30 cellular contexts compared by ENCODE assay signal in genomic region chr21:34519694-34520093, GRCh38. TPM values are rescaled to one million over a fixed set of nuclear protein-coding genes. Genes with fewer than 3 reads are reported as not detected.
"Had no signal": no experiment of that assay in that cellular context is flagged by ENCODE, and none has a peak within 500 bp of the region (broad histone marks: within the 10 kb centered on the region; RNA-seq: fewer than 3 reads in every experiment).

No MANE protein-coding gene starts in this region.

- ATAC-seq: activated CD4-positive, CD25-positive, alpha-beta regulatory T cell treated with anti-CD3 and anti-CD28 coated beads, Interleukin-2, amount 50 U/mL, for 24 hours; esophagus mucosa; foreskin keratinocyte; left cardiac atrium; natural killer cell treated with Interleukin-12 subunit alpha and Interleukin-12 subunit beta and Interleukin-15 and Interleukin-18, amount 100 ng/mL, for 72 hours; SK-N-SH treated with all-trans-retinoic acid at 6 μM for 48 hours; stimulated activated naive B cell treated with anti-CD40 and anti-IgM and Interleukin-4, amounts not matched to agents 10 μg/mL and 1 μg/mL and 100 μg/mL, for 72 hours; T-helper 17 cell had no signal

- H3K27ac ChIP-seq: foreskin keratinocyte, suprapubic skin, vagina, WERI-Rb-1 had no signal

- DNase-seq: activated CD4-positive, alpha-beta T cell treated with anti-CD3 and anti-CD28 coated beads for 48 hours; activated CD4-positive, alpha-beta T cell treated with anti-CD3 and anti-CD28 coated beads, Interleukin-2, amount 50 U/mL, for 48 hours; activated CD8-positive, alpha-beta memory T cell treated with anti-CD3 and anti-CD28 coated beads for 24 hours; activated effector memory CD4-positive, alpha-beta T cell treated with anti-CD3 and anti-CD28 coated beads, Interleukin-2, amount 50 U/mL, for 16 hours; activated naive CD4-positive, alpha-beta T cell treated with anti-CD3 and anti-CD28 coated beads for 36 hours; activated naive CD8-positive, alpha-beta T cell treated with anti-CD3 and anti-CD28 coated beads for 36 hours; adrenal gland; caudate nucleus; endodermal cell; foreskin keratinocyte; left cardiac atrium; midbrain; sigmoid colon; stimulated activated CD4-positive, alpha-beta T cell treated with anti-CD3 and anti-CD28 coated beads, Interleukin-15, amount 100 ng/mL, for 24 hours; stimulated activated CD4-positive, alpha-beta T cell treated with anti-CD3 and anti-CD28 coated beads, Interleukin-2, amount 100 ng/mL, for 24 hours; stimulated activated naive B cell treated with anti-CD40 and anti-IgM and Interleukin-4, amounts not matched to agents 10 μg/mL and 1 μg/mL and 100 μg/mL, for 72 hours; T-helper 17 cell; T1000; WERI-Rb-1 had no signal

- H3K4me1 Mint-ChIP-seq: memory B cell had no signal

- H3K27me3 Mint-ChIP-seq: activated naive CD8-positive, alpha-beta T cell treated with anti-CD3 and anti-CD28 coated beads for 36 hours; memory B cell; natural killer cell treated with Interleukin-12 subunit alpha and Interleukin-12 subunit beta and Interleukin-15 and Interleukin-18, amount 100 ng/mL, for 72 hours; progenitor cell of endocrine pancreas; stimulated activated naive B cell treated with anti-CD40 and anti-IgM and Interleukin-4, amounts not matched to agents 10 μg/mL and 1 μg/mL and 100 μg/mL, for 72 hours; T-helper 17 cell had no signal

- H3K27me3 ChIP-seq: adrenal gland, foreskin keratinocyte, sigmoid colon, suprapubic skin, tibial nerve, vagina had no signal

- H3K36me3 Mint-ChIP-seq: natural killer cell treated with Interleukin-12 subunit alpha and Interleukin-12 subunit beta and Interleukin-15 and Interleukin-18, amount 100 ng/mL, for 72 hours had no signal

- H3K4me3 ChIP-seq: adrenal gland, sigmoid colon, smooth muscle cell, suprapubic skin, tibial nerve, vagina had no signal

- H3K4me1 ChIP-seq: foreskin keratinocyte had no signal

- H3K27ac Mint-ChIP-seq: activated naive CD4-positive, alpha-beta T cell treated with anti-CD3 and anti-CD28 coated beads for 36 hours; activated naive CD8-positive, alpha-beta T cell treated with anti-CD3 and anti-CD28 coated beads for 36 hours; brain; endodermal cell; memory B cell; natural killer cell treated with Interleukin-12 subunit alpha and Interleukin-12 subunit beta and Interleukin-15 and Interleukin-18, amount 100 ng/mL, for 72 hours; progenitor cell of endocrine pancreas; stimulated activated naive B cell treated with anti-CD40 and anti-IgM and Interleukin-4, amounts not matched to agents 10 μg/mL and 1 μg/mL and 100 μg/mL, for 72 hours; T-helper 17 cell had no signal

- H3K4me2 ChIP-seq: smooth muscle cell had no signal

- H3K4me3 Mint-ChIP-seq: activated naive CD4-positive, alpha-beta T cell treated with anti-CD3 and anti-CD28 coated beads for 36 hours; activated naive CD8-positive, alpha-beta T cell treated with anti-CD3 and anti-CD28 coated beads for 36 hours; brain; endodermal cell; memory B cell; natural killer cell treated with Interleukin-12 subunit alpha and Interleukin-12 subunit beta and Interleukin-15 and Interleukin-18, amount 100 ng/mL, for 72 hours; T-helper 17 cell had no signal

- H3K9me3 Mint-ChIP-seq: activated naive CD4-positive, alpha-beta T cell treated with anti-CD3 and anti-CD28 coated beads for 36 hours; activated naive CD8-positive, alpha-beta T cell treated with anti-CD3 and anti-CD28 coated beads for 36 hours; endodermal cell; memory B cell; natural killer cell treated with Interleukin-12 subunit alpha and Interleukin-12 subunit beta and Interleukin-15 and Interleukin-18, amount 100 ng/mL, for 72 hours had no signal

- H3K9me3 ChIP-seq: adrenal gland, sigmoid colon, suprapubic skin, tibial nerve, vagina had no signal

RNA-seq across cellular contexts. Expression of gene KCNE1, which starts 7.7 kb away (rescaled TPM):
- total RNA-seq: activated naive CD4-positive, alpha-beta T cell treated with anti-CD3 and anti-CD28 coated beads for 36 hours; smooth muscle cell had no signal
